1 cellular context compared by ENCODE assay signal in the genomic region with DNA sequence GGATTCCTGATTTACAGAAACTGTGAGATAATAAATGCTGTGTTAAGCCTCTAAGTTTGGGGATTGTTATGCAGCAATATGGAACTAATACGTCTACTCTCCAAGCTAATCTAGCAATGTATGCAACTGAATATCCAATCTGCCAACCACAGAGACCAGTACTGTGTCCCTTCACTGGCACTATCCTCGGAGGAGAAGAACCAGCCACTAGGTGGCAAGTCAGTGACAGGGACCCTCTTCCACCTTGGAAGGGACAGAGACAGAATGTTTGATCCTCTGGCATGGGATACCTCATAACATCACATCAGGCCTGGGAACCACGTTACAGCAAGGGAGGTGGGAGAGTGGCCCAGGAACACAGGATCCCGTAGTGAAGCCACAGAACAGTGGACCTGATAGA.
TF ChIP-seq lines count a peak whose summit lies in the region.

No MANE protein-coding gene starts in this region.

TF ChIP-seq in WTC11, 78 proteins besides CTCF, POLR2A, EP300 and RAD21 (continued from another document):
- TF ChIP-seq, protein P1, sequence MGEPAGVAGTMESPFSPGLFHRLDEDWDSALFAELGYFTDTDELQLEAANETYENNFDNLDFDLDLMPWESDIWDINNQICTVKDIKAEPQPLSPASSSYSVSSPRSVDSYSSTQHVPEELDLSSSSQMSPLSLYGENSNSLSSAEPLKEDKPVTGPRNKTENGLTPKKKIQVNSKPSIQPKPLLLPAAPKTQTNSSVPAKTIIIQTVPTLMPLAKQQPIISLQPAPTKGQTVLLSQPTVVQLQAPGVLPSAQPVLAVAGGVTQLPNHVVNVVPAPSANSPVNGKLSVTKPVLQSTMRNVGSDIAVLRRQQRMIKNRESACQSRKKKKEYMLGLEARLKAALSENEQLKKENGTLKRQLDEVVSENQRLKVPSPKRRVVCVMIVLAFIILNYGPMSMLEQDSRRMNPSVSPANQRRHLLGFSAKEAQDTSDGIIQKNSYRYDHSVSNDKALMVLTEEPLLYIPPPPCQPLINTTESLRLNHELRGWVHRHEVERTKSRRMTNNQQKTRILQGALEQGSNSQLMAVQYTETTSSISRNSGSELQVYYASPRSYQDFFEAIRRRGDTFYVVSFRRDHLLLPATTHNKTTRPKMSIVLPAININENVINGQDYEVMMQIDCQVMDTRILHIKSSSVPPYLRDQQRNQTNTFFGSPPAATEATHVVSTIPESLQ (CRISPR knock-in tag; IDR thresholded peaks at IDR 0.05): no peak
- no peak for TF ChIP-seq KAT7 (CRISPR knock-in tag; IDR thresholded peaks at IDR 0.05; ENCODE audit: borderline replicate concordance)
- no peak for TF ChIP-seq CBFB (CRISPR knock-in tag; IDR thresholded peaks at IDR 0.05; ENCODE audit: low read depth)
- TF ChIP-seq, protein P2, sequence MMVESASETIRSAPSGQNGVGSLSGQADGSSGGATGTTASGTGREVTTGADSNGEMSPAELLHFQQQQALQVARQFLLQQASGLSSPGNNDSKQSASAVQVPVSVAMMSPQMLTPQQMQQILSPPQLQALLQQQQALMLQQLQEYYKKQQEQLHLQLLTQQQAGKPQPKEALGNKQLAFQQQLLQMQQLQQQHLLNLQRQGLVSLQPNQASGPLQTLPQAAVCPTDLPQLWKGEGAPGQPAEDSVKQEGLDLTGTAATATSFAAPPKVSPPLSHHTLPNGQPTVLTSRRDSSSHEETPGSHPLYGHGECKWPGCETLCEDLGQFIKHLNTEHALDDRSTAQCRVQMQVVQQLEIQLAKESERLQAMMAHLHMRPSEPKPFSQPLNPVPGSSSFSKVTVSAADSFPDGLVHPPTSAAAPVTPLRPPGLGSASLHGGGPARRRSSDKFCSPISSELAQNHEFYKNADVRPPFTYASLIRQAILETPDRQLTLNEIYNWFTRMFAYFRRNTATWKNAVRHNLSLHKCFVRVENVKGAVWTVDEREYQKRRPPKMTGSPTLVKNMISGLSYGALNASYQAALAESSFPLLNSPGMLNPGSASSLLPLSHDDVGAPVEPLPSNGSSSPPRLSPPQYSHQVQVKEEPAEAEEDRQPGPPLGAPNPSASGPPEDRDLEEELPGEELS (CRISPR knock-in tag; IDR thresholded peaks at IDR 0.05): no peak
- TF ChIP-seq, protein P3, sequence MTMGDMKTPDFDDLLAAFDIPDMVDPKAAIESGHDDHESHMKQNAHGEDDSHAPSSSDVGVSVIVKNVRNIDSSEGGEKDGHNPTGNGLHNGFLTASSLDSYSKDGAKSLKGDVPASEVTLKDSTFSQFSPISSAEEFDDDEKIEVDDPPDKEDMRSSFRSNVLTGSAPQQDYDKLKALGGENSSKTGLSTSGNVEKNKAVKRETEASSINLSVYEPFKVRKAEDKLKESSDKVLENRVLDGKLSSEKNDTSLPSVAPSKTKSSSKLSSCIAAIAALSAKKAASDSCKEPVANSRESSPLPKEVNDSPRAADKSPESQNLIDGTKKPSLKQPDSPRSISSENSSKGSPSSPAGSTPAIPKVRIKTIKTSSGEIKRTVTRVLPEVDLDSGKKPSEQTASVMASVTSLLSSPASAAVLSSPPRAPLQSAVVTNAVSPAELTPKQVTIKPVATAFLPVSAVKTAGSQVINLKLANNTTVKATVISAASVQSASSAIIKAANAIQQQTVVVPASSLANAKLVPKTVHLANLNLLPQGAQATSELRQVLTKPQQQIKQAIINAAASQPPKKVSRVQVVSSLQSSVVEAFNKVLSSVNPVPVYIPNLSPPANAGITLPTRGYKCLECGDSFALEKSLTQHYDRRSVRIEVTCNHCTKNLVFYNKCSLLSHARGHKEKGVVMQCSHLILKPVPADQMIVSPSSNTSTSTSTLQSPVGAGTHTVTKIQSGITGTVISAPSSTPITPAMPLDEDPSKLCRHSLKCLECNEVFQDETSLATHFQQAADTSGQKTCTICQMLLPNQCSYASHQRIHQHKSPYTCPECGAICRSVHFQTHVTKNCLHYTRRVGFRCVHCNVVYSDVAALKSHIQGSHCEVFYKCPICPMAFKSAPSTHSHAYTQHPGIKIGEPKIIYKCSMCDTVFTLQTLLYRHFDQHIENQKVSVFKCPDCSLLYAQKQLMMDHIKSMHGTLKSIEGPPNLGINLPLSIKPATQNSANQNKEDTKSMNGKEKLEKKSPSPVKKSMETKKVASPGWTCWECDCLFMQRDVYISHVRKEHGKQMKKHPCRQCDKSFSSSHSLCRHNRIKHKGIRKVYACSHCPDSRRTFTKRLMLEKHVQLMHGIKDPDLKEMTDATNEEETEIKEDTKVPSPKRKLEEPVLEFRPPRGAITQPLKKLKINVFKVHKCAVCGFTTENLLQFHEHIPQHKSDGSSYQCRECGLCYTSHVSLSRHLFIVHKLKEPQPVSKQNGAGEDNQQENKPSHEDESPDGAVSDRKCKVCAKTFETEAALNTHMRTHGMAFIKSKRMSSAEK (CRISPR knock-in tag; IDR thresholded peaks at IDR 0.05; ENCODE audit: borderline replicate concordance): no peak
- no peak for TF ChIP-seq FOXJ3 (CRISPR knock-in tag; IDR thresholded peaks at IDR 0.05; ENCODE audit: borderline replicate concordance)
- no peak for TF ChIP-seq TP53 (CRISPR knock-in tag; IDR thresholded peaks at IDR 0.05)
- no peak for TF ChIP-seq ELF4 (CRISPR knock-in tag; IDR thresholded peaks at IDR 0.05; ENCODE audit: low read depth)
- no peak for TF ChIP-seq IRF2 (CRISPR knock-in tag; IDR thresholded peaks at IDR 0.05; ENCODE audit: borderline replicate concordance, low read depth)
- TF ChIP-seq, protein P4, sequence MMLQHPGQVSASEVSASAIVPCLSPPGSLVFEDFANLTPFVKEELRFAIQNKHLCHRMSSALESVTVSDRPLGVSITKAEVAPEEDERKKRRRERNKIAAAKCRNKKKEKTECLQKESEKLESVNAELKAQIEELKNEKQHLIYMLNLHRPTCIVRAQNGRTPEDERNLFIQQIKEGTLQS (CRISPR knock-in tag; conservative IDR thresholded peaks at IDR 0.05): no peak
- TF ChIP-seq NR2C2 (CRISPR knock-in tag; IDR thresholded peaks at IDR 0.05): no peak
- TF ChIP-seq, protein P5, sequence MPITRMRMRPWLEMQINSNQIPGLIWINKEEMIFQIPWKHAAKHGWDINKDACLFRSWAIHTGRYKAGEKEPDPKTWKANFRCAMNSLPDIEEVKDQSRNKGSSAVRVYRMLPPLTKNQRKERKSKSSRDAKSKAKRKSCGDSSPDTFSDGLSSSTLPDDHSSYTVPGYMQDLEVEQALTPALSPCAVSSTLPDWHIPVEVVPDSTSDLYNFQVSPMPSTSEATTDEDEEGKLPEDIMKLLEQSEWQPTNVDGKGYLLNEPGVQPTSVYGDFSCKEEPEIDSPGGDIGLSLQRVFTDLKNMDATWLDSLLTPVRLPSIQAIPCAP (CRISPR knock-in tag; IDR thresholded peaks at IDR 0.05): no peak
- TF ChIP-seq, protein P6, sequence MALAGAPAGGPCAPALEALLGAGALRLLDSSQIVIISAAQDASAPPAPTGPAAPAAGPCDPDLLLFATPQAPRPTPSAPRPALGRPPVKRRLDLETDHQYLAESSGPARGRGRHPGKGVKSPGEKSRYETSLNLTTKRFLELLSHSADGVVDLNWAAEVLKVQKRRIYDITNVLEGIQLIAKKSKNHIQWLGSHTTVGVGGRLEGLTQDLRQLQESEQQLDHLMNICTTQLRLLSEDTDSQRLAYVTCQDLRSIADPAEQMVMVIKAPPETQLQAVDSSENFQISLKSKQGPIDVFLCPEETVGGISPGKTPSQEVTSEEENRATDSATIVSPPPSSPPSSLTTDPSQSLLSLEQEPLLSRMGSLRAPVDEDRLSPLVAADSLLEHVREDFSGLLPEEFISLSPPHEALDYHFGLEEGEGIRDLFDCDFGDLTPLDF (CRISPR knock-in tag; IDR thresholded peaks at IDR 0.05): no peak
- no peak for TF ChIP-seq SOX15 (CRISPR knock-in tag; IDR thresholded peaks at IDR 0.05)
- no peak for TF ChIP-seq NFYB (CRISPR knock-in tag; conservative IDR thresholded peaks at IDR 0.05; ENCODE audit: low read depth)
- TF ChIP-seq RELA (CRISPR knock-in tag; IDR thresholded peaks at IDR 0.05; ENCODE audit: borderline replicate concordance): no peak
- no peak for TF ChIP-seq MXD4 (CRISPR knock-in tag; IDR thresholded peaks at IDR 0.05; ENCODE audit: borderline replicate concordance)
